In the genomic region with DNA sequence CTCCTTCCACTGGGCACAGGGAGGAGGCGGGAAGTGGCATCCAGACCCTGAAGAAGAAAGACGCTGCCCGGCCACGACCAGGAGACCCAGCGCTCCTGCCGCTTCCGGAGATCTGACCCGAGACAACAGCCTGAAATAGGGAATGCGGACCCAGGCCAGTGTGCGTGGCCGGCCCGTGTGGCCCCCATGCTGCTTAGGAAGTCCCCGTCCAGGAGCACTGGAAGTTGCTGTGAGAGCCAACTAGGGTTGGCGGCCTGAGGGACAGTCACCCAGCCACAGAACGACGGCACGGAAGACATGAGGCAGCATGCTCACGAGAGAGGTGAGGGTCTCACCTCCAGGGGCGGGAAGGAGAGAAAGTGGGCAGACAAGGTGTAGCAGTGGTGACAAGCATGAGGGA, we compare ENCODE assay signal across 15 cellular contexts. TPM values are rescaled to one million over a fixed set of nuclear protein-coding genes. Genes with fewer than 3 reads are reported as not detected.
DNase-seq lines count a peak whose midpoint lies in the region; ATAC-seq and TF ChIP-seq lines count a peak whose summit lies in the region.
"Had no signal": no experiment of that assay in that cellular context is flagged by ENCODE, and none has a peak within 500 bp of the region (broad histone marks: within the 10 kb centered on the region; RNA-seq: fewer than 3 reads in every experiment).

No MANE protein-coding gene starts in this region.

- H3K79me2 ChIP-seq in GM23338 (replicated peaks; ENCODE audit: insufficient read depth), result no peaks in the 10 kb centered on the region

- no peaks in the 10 kb centered on the region for H3K36me3 ChIP-seq in GM23338 (ENCODE audit: insufficient read depth)

- H3K9me3 Mint-ChIP-seq in GM23338, result no peaks in the 10 kb centered on the region
- no peaks in the 10 kb centered on the region for H3K9me3 Mint-ChIP-seq in endothelial cell (ENCODE audit: unreplicated experiment)
- no peaks in the 10 kb centered on the region for H3K9me3 Mint-ChIP-seq in stimulated activated effector memory CD8-positive, alpha-beta T cell treated with anti-CD3 and anti-CD28 coated beads, Interleukin-12 subunit alpha, Interleukin-12 subunit beta, amount 100 ng/mL, for 72 hours

- H3F3A ChIP-seq in GM23338 (replicated peaks; ENCODE audit: low read depth), result peaks cover 6% of the 10 kb centered on the region; the same call in 1 of the 2 replicates

- H3K27ac Mint-ChIP-seq in GM23338 (peak overlapping the region; percentile 66; the same call in 1 of the 2 replicates), endothelial cell (ENCODE audit: unreplicated experiment) (peak overlapping the region; percentile 36)
- H3K27ac Mint-ChIP-seq in stimulated activated effector memory CD8-positive, alpha-beta T cell treated with anti-CD3 and anti-CD28 coated beads, Interleukin-12 subunit alpha, Interleukin-12 subunit beta, amount 100 ng/mL, for 72 hours, result peak overlapping the region; percentile 74

- H3K4me1 ChIP-seq in GM23338 (ENCODE audit: insufficient read depth), result no peaks in the 10 kb centered on the region

- TF ChIP-seq CTCF in GM23338 (conservative IDR thresholded peaks at IDR 0.05; ENCODE audit: low read depth in 2 of 2) (no peak), RWPE1 (conservative IDR thresholded peaks at IDR 0.05; ENCODE audit: low read depth) (no peak), endothelial cell (IDR thresholded peaks at IDR 0.05; ENCODE audit: unreplicated experiment) (no peak)

- no peak overlapping the region for H2AFZ ChIP-seq in GM23338

- H3K4me3 Mint-ChIP-seq in GM23338 (no peak overlapping the region), endothelial cell (ENCODE audit: unreplicated experiment) (peak overlapping the region; percentile 76)
- H3K4me3 Mint-ChIP-seq in stimulated activated effector memory CD8-positive, alpha-beta T cell treated with anti-CD3 and anti-CD28 coated beads, Interleukin-12 subunit alpha, Interleukin-12 subunit beta, amount 100 ng/mL, for 72 hours, result no peak overlapping the region

- POLR2A ChIA-PET in RWPE1 (lab: Yijun Ruan, JAX; ENCODE audit: low non-redundant PET), result interaction anchor here (0.6 kb wide), 2 partner anchors 14 to 1232 kb away, joined by 5 read pairs; no protein-coding TSS in a partner anchor

- H3K36me3 Mint-ChIP-seq in GM23338 (ENCODE audit: low read depth) (peaks cover 31% of the 10 kb centered on the region), endothelial cell (ENCODE audit: low read depth, unreplicated experiment) (peaks cover 25% of the 10 kb centered on the region)
- H3K36me3 Mint-ChIP-seq in stimulated activated effector memory CD8-positive, alpha-beta T cell treated with anti-CD3 and anti-CD28 coated beads, Interleukin-12 subunit alpha, Interleukin-12 subunit beta, amount 100 ng/mL, for 72 hours, result peaks cover 63% of the 10 kb centered on the region

- no peak for ATAC-seq in GM23338
- no peak for ATAC-seq in stimulated activated effector memory CD8-positive, alpha-beta T cell treated with anti-CD3 and anti-CD28 coated beads, Interleukin-12 subunit alpha, Interleukin-12 subunit beta, amount 100 ng/mL, for 72 hours
- ATAC-seq: Panc1 had no signal

- no peak overlapping the region for H3K27ac ChIP-seq in GM23338 (ENCODE audit: low read depth)
- peak overlapping the region; percentile 58; the same call in 1 of the 2 replicates for H3K27ac ChIP-seq in RWPE1

- H3K27me3 Mint-ChIP-seq in GM23338 (ENCODE audit: insufficient read depth, low read depth, poor library complexity) (peaks cover 15% of the 10 kb centered on the region), endothelial cell (ENCODE audit: unreplicated experiment) (peaks cover 7% of the 10 kb centered on the region)

- H3K4me2 ChIP-seq in GM23338, result no peak overlapping the region

- H3K4me1 Mint-ChIP-seq in GM23338, result peaks cover 5% of the 10 kb centered on the region; the same call in 1 of the 3 replicates
- H3K4me1 Mint-ChIP-seq in endothelial cell (ENCODE audit: unreplicated experiment), result peaks cover 8% of the 10 kb centered on the region
- H3K4me1 Mint-ChIP-seq in stimulated activated effector memory CD8-positive, alpha-beta T cell treated with anti-CD3 and anti-CD28 coated beads, Interleukin-12 subunit alpha, Interleukin-12 subunit beta, amount 100 ng/mL, for 72 hours, result peaks cover 5% of the 10 kb centered on the region

- DNase-seq in GM23338 (ENCODE audit: low spot score) (no peak), RWPE1 (ENCODE audit: low spot score) (no peak), endothelial cell (ENCODE audit: low spot score) (no peak), SIG-M5 (lab: John Stamatoyannopoulos, UW) (no peak), RKO (ENCODE audit: low spot score) (no peak), HPDE6-E6E7 (ENCODE audit: extremely low spot score) (no peak)
- no peak for DNase-seq in stimulated activated effector memory CD8-positive, alpha-beta T cell treated with anti-CD3 and anti-CD28 coated beads, Interleukin-12 subunit alpha, Interleukin-12 subunit beta, amount 100 ng/mL, for 72 hours (ENCODE audit: low spot score in 2 of 2)
- DNase-seq: DMS53, HCEC 1CT, KG1, NCI-H1436 treated with DMSO at 0.1 percent for 48 hours, NCI-H2227 treated with DMSO at 0.1 percent for 48 hours, NCI-H524, SHP77 treated with DMSO at 0.1 percent for 48 hours had no signal

- H3K4me3 ChIP-seq in GM23338, result no peak overlapping the region

- CTCF ChIA-PET in RWPE1 (lab: Yijun Ruan, JAX), result no interaction called here

- H3K9me2 ChIP-seq in GM23338 (ENCODE audit: insufficient read depth), result no peaks in the 10 kb centered on the region

- peaks cover 11% of the 10 kb centered on the region; the same call in 1 of the 2 replicates for H4K20me1 ChIP-seq in GM23338 (replicated peaks; ENCODE audit: insufficient read depth)

- H3K27me3 ChIP-seq in GM23338 (ENCODE audit: insufficient read depth), result no peaks in the 10 kb centered on the region

TF ChIP-seq in GM23338, 12 proteins besides CTCF, POLR2A, EP300 and RAD21 (continues in another document):
- TF ChIP-seq ZNF331 (CRISPR knock-in tag; IDR thresholded peaks at IDR 0.05; ENCODE audit: low read depth) (no peak), POLR2AphosphoS5 (IDR thresholded peaks at IDR 0.05; ENCODE audit: low read depth) (no peak), CREB1 (CRISPR knock-in tag; IDR thresholded peaks at IDR 0.05; ENCODE audit: low read depth) (no peak), JUNB (IDR thresholded peaks at IDR 0.05; ENCODE audit: unreplicated experiment) (no peak)
- TF ChIP-seq, protein P1, sequence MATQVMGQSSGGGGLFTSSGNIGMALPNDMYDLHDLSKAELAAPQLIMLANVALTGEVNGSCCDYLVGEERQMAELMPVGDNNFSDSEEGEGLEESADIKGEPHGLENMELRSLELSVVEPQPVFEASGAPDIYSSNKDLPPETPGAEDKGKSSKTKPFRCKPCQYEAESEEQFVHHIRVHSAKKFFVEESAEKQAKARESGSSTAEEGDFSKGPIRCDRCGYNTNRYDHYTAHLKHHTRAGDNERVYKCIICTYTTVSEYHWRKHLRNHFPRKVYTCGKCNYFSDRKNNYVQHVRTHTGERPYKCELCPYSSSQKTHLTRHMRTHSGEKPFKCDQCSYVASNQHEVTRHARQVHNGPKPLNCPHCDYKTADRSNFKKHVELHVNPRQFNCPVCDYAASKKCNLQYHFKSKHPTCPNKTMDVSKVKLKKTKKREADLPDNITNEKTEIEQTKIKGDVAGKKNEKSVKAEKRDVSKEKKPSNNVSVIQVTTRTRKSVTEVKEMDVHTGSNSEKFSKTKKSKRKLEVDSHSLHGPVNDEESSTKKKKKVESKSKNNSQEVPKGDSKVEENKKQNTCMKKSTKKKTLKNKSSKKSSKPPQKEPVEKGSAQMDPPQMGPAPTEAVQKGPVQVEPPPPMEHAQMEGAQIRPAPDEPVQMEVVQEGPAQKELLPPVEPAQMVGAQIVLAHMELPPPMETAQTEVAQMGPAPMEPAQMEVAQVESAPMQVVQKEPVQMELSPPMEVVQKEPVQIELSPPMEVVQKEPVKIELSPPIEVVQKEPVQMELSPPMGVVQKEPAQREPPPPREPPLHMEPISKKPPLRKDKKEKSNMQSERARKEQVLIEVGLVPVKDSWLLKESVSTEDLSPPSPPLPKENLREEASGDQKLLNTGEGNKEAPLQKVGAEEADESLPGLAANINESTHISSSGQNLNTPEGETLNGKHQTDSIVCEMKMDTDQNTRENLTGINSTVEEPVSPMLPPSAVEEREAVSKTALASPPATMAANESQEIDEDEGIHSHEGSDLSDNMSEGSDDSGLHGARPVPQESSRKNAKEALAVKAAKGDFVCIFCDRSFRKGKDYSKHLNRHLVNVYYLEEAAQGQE (IDR thresholded peaks at IDR 0.05; ENCODE audit: unreplicated experiment), result no peak

RNA-seq across cellular contexts. Expression of a gene that starts 17.0 kb away (rescaled TPM):
- 64.3 and 68.0 TPM in 2 replicates for total RNA-seq in GM23338 (2014; rRNA removed; shearing (Covaris generic))
- 21.9 and 22.8 TPM in 2 replicates for polyA plus RNA-seq in GM23338 (2016; fragmentation: Nextera tagmentation; extraction: Ambion mirVana)
- total RNA-seq in endothelial cell (ENCODE audit: unreplicated experiment), result 94.3 TPM

RNA-seq across cellular contexts. Expression of a gene that starts 25.3 kb away (rescaled TPM):
- 37.1 and 47.8 TPM in 2 replicates for total RNA-seq in GM23338 (2014; rRNA removed; shearing (Covaris generic))
- polyA plus RNA-seq in GM23338 (2016; fragmentation: Nextera tagmentation; extraction: Ambion mirVana), result 15.3 and 19.3 TPM in 2 replicates
- 32.9 TPM for total RNA-seq in endothelial cell (ENCODE audit: unreplicated experiment)
